22 cellular contexts compared by ENCODE assay signal in the genomic region with DNA sequence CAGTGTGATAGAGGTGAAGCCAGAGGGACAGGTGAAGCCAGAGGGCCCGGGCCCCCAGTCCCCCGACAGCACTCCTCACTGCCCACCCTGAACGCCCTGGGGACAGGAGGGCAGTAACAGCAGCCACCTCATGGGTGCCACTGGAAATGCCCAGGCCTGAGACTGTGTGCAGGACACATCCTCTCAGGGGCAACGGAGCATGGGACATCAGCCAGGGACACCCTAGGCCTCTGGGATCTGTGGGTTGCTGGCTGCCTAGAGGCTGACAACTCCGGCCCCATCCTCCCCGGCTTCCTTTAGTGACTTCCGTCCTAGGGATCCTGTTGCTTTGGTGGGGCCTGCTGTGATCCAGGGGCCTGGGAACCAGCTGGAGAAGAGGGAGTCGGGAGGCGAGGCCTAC. TPM values are rescaled to one million over a fixed set of nuclear protein-coding genes. Genes with fewer than 3 reads are reported as not detected.
A peak's percentile ranks its signal among the peaks of the same experiment; 100 is the strongest.
DNase-seq lines count a peak whose midpoint lies in the region; ATAC-seq, FAIRE-seq and TF ChIP-seq lines count a peak whose summit lies in the region.
"Had no signal": no experiment of that assay in that cellular context is flagged by ENCODE, and none has a peak within 500 bp of the region (broad histone marks: within the 10 kb centered on the region; RNA-seq: fewer than 3 reads in every experiment).

No MANE protein-coding gene starts in this region.

- ATAC-seq in activated naive CD8-positive, alpha-beta T cell treated with anti-CD3 and anti-CD28 coated beads, Interleukin-2, amount 10 ng/mL, durations not matched to agents 7 days and 5 days (ENCODE audit: low read depth) = no peak
- ATAC-seq in K562 = no peak; the same call in 1 of the 3 replicates
- no peak for ATAC-seq in GM18511 (IDR thresholded peaks at IDR 0.05; ENCODE audit: unreplicated experiment)

- CTCF ChIA-PET in K562 (lab: Yijun Ruan, JAX; ENCODE audit: low intra/inter-chr PET ratio) = no interaction called here
- CTCF ChIA-PET in CD4-positive, alpha-beta memory T cell (lab: Charles Lee; ENCODE audit: partially characterized antibody) = no interaction called here

- TF ChIP-seq CTCF in K562 (IDR thresholded peaks at IDR 0.05 in 2 of 3, conservative IDR thresholded peaks at IDR 0.05 in 1 of 3; ENCODE audit: insufficient read depth in 2 of 3, low read depth in 1 of 3, low read length in 3 of 3) = no peak
- TF ChIP-seq CTCF in neural crest cell (conservative IDR thresholded peaks at IDR 0.05) = no peak
- TF ChIP-seq CTCF in foreskin fibroblast (IDR thresholded peaks at IDR 0.05; ENCODE audit: low read depth, low read length) = no peak

- peak overlapping the region; percentile 84 for H3K27ac ChIP-seq in K562 (ENCODE audit: extremely low read depth, low read depth, low read length)
- H3K27ac ChIP-seq in CD4-positive, alpha-beta memory T cell (ENCODE audit: low read depth, low read length) = no peak overlapping the region
- H3K27ac ChIP-seq: 22Rv1 had no signal

- no peaks in the 10 kb centered on the region for H3K9me3 Mint-ChIP-seq in activated naive CD8-positive, alpha-beta T cell treated with anti-CD3 and anti-CD28 coated beads, Interleukin-2, amount 10 ng/mL, durations not matched to agents 7 days and 5 days
- no peaks in the 10 kb centered on the region for H3K9me3 Mint-ChIP-seq in activated naive CD8-positive, alpha-beta T cell treated with anti-CD3 and anti-CD28 coated beads for 36 hours
- H3K9me3 Mint-ChIP-seq in neural crest cell = no peaks in the 10 kb centered on the region
- H3K9me3 Mint-ChIP-seq in CD4-positive, alpha-beta memory T cell = no peaks in the 10 kb centered on the region
- H3K9me3 Mint-ChIP-seq: CD4-positive, alpha-beta T cell had no signal

- peak; percentile 22 for DNase-seq in activated naive CD8-positive, alpha-beta T cell treated with anti-CD3 and anti-CD28 coated beads, Interleukin-2, amount 10 ng/mL, durations not matched to agents 7 days and 5 days
- DNase-seq in activated naive CD8-positive, alpha-beta T cell treated with anti-CD3 and anti-CD28 coated beads for 36 hours = no peak
- DNase-seq in K562 (ENCODE audit: extremely low read depth in 1 of 4, low spot score in 3 of 4) (no peak), neural crest cell (ENCODE audit: low read depth, low spot score) (no peak), foreskin fibroblast (no peak), glomerular visceral epithelial cell (ENCODE audit: extremely low spot score) (no peak)
- DNase-seq in CD4-positive, alpha-beta memory T cell = no peak
- DNase-seq: AML-193; C1 segment of cervical spinal cord; CD4-positive, alpha-beta T cell; COR-L47; DMS153; DMS79 treated with DMSO at 0.1 percent for 48 hours; EL; GOT3; KG1 had no signal

- FAIRE-seq in K562 (lab: Jason Lieb, UNC) = no peak
- FAIRE-seq: D721Med, G401.6, GM12891 had no signal

- peaks cover 3% of the 10 kb centered on the region for H3K9me1 ChIP-seq in K562 (ENCODE audit: control insufficient read depth, insufficient read depth, low read length)

- no peak overlapping the region for H3K27ac Mint-ChIP-seq in activated naive CD8-positive, alpha-beta T cell treated with anti-CD3 and anti-CD28 coated beads, Interleukin-2, amount 10 ng/mL, durations not matched to agents 7 days and 5 days
- no peak overlapping the region for H3K27ac Mint-ChIP-seq in activated naive CD8-positive, alpha-beta T cell treated with anti-CD3 and anti-CD28 coated beads for 36 hours
- H3K27ac Mint-ChIP-seq in neural crest cell (ENCODE audit: unreplicated experiment) = peak overlapping the region; percentile 19
- no peak overlapping the region for H3K27ac Mint-ChIP-seq in CD4-positive, alpha-beta memory T cell
- H3K27ac Mint-ChIP-seq: CD4-positive, alpha-beta T cell had no signal

- BruUV-seq in K562 (replicated peaks; lab: Mats Ljungman, UMichigan) = no TSS peak

- no peak overlapping the region for H3K4me3 Mint-ChIP-seq in activated naive CD8-positive, alpha-beta T cell treated with anti-CD3 and anti-CD28 coated beads, Interleukin-2, amount 10 ng/mL, durations not matched to agents 7 days and 5 days
- no peak overlapping the region for H3K4me3 Mint-ChIP-seq in activated naive CD8-positive, alpha-beta T cell treated with anti-CD3 and anti-CD28 coated beads for 36 hours
- H3K4me3 Mint-ChIP-seq in neural crest cell = no peak overlapping the region
- H3K4me3 Mint-ChIP-seq in CD4-positive, alpha-beta memory T cell = no peak overlapping the region
- H3K4me3 Mint-ChIP-seq: CD4-positive, alpha-beta T cell had no signal

- no peaks in the 10 kb centered on the region for H4K20me1 ChIP-seq in K562 (replicated peaks; ENCODE audit: control insufficient read depth, insufficient read depth, low read length)

- WGBS in K562 (ENCODE audit: insufficient coverage, low coverage, missing lambda C conversion rate) = 89% methylated on average over 6 of the region's 9 CpGs

- H3K4me1 ChIP-seq in K562 (replicated peaks in 1 of 2; ENCODE audit: control insufficient read depth in 2 of 2, insufficient read depth in 2 of 2, low read length in 2 of 2) = peaks cover 18 to 40% of the 10 kb centered on the region in 2 experiments
- H3K4me1 ChIP-seq in CD4-positive, alpha-beta memory T cell (ENCODE audit: insufficient read depth, low read length) = no peaks in the 10 kb centered on the region
- H3K4me1 ChIP-seq: HAP-1 had no signal

- H3K36me3 Mint-ChIP-seq in activated naive CD8-positive, alpha-beta T cell treated with anti-CD3 and anti-CD28 coated beads, Interleukin-2, amount 10 ng/mL, durations not matched to agents 7 days and 5 days = peaks cover 2% of the 10 kb centered on the region
- peaks cover 3% of the 10 kb centered on the region for H3K36me3 Mint-ChIP-seq in activated naive CD8-positive, alpha-beta T cell treated with anti-CD3 and anti-CD28 coated beads for 36 hours
- H3K36me3 Mint-ChIP-seq in neural crest cell (ENCODE audit: low read depth) = no peaks in the 10 kb centered on the region
- H3K36me3 Mint-ChIP-seq in CD4-positive, alpha-beta memory T cell = peaks cover 12 to 36% of the 10 kb centered on the region in 2 donors

- H3K79me2 ChIP-seq in K562 (ENCODE audit: control insufficient read depth, insufficient read depth, low read length) = no peaks in the 10 kb centered on the region

- in situ Hi-C loops in K562 (cut with MboI) = no loop called here

- H3K4me1 Mint-ChIP-seq in activated naive CD8-positive, alpha-beta T cell treated with anti-CD3 and anti-CD28 coated beads, Interleukin-2, amount 10 ng/mL, durations not matched to agents 7 days and 5 days = peaks cover 9% of the 10 kb centered on the region
- no peaks in the 10 kb centered on the region for H3K4me1 Mint-ChIP-seq in activated naive CD8-positive, alpha-beta T cell treated with anti-CD3 and anti-CD28 coated beads for 36 hours
- peaks cover 4% of the 10 kb centered on the region for H3K4me1 Mint-ChIP-seq in neural crest cell
- peaks cover 0 to 3% (median under 1%) of the 10 kb centered on the region in 4 donors for H3K4me1 Mint-ChIP-seq in CD4-positive, alpha-beta memory T cell

- H3K4me3 ChIP-seq in K562 (no peak overlapping the region), foreskin fibroblast (ENCODE audit: low read depth in 1 of 2, low read length in 2 of 2) (no peak overlapping the region)
- H3K4me3 ChIP-seq in CD4-positive, alpha-beta memory T cell (ENCODE audit: low read length in 2 of 2) = no peak overlapping the region
- H3K4me3 ChIP-seq: HAP-1 had no signal

- no peaks in the 10 kb centered on the region for H3K27me3 Mint-ChIP-seq in activated naive CD8-positive, alpha-beta T cell treated with anti-CD3 and anti-CD28 coated beads, Interleukin-2, amount 10 ng/mL, durations not matched to agents 7 days and 5 days
- H3K27me3 Mint-ChIP-seq in activated naive CD8-positive, alpha-beta T cell treated with anti-CD3 and anti-CD28 coated beads for 36 hours = no peaks in the 10 kb centered on the region
- no peaks in the 10 kb centered on the region for H3K27me3 Mint-ChIP-seq in neural crest cell (ENCODE audit: low read depth)
- H3K27me3 Mint-ChIP-seq in CD4-positive, alpha-beta memory T cell = no peaks in the 10 kb centered on the region
- H3K27me3 Mint-ChIP-seq: CD4-positive, alpha-beta T cell had no signal

- no peak for TF ChIP-seq POLR2A in K562 (conservative IDR thresholded peaks at IDR 0.05)

- no peaks in the 10 kb centered on the region for H3K27me3 ChIP-seq in K562 (ENCODE audit: control insufficient read depth in 2 of 2, insufficient read depth in 2 of 2, low read length in 2 of 2)
- H3K27me3 ChIP-seq in CD4-positive, alpha-beta memory T cell (ENCODE audit: insufficient read depth, low read length) = no peaks in the 10 kb centered on the region

- peak overlapping the region; percentile 58; the same call in 1 of the 2 replicates for H3K4me2 ChIP-seq in K562 (ENCODE audit: insufficient read depth, low read length)

- intact Hi-C loops in K562 (cut with micrococcal nuclease) = no loop called here
- intact Hi-C loops in CD4-positive, alpha-beta memory T cell (cut with micrococcal nuclease) = no loop called here

- H3K9ac ChIP-seq in K562 (ENCODE audit: insufficient read depth in 1 of 2, low read depth in 2 of 2, low read length in 2 of 2) = peak overlapping the region; percentile 73 to 91

- no peaks in the 10 kb centered on the region for H3K9me3 ChIP-seq in K562 (replicated peaks; ENCODE audit: control insufficient read depth, insufficient read depth, low read depth, low read length)
- no peaks in the 10 kb centered on the region for H3K9me3 ChIP-seq in CD4-positive, alpha-beta memory T cell (ENCODE audit: control insufficient read depth in 1 of 2, low read length in 2 of 2)
- H3K9me3 ChIP-seq: HAP-1 had no signal

- POLR2A ChIA-PET in activated naive CD8-positive, alpha-beta T cell treated with anti-CD3 and anti-CD28 coated beads, Interleukin-2, amount 10 ng/mL, durations not matched to agents 7 days and 5 days (lab: Charles Lee) = no interaction called here
- POLR2A ChIA-PET in K562 (lab: Yijun Ruan, JAX) = no interaction called here
- POLR2A ChIA-PET in CD4-positive, alpha-beta memory T cell (lab: Charles Lee; ENCODE audit: partially characterized antibody) = no interaction called here

- H2AFZ ChIP-seq in K562 (ENCODE audit: low read depth, low read length) = peak overlapping the region; percentile 81; the same call in 1 of the 2 replicates

- no peaks in the 10 kb centered on the region for H3K36me3 ChIP-seq in K562 (ENCODE audit: control insufficient read depth, insufficient read depth, low read length)
- H3K36me3 ChIP-seq in CD4-positive, alpha-beta memory T cell (ENCODE audit: insufficient read depth, low read length) = peaks cover 12% of the 10 kb centered on the region
- H3K36me3 ChIP-seq: HAP-1 had no signal

- no peak for TF ChIP-seq EP300 in K562 (IDR thresholded peaks at IDR 0.05; ENCODE audit: low read length)

- no peak for TF ChIP-seq RAD21 in K562 (CRISPR knock-in tag; conservative IDR thresholded peaks at IDR 0.05 in 1 of 2, IDR thresholded peaks at IDR 0.05 in 1 of 2)

RNA-seq across cellular contexts. Expression of a gene that starts 17.4 kb away (rescaled TPM):
- total RNA-seq in activated naive CD8-positive, alpha-beta T cell treated with anti-CD3 and anti-CD28 coated beads, Interleukin-2, amount 10 ng/mL, durations not matched to agents 7 days and 5 days = 1 to 10 TPM; 1.6 to 2.0 TPM
- under 1 TPM; 0.20 to 0.39 TPM for total RNA-seq in activated naive CD8-positive, alpha-beta T cell treated with anti-CD3 and anti-CD28 coated beads for 36 hours
- total RNA-seq in K562 (2011; cell fraction: chromatin; rRNA removed; ENCODE audit: low replicate concordance) = 0.19 and 0.25 TPM in 2 replicates
- 0.26 and 0.33 TPM in 2 replicates for total RNA-seq in K562 (2011; cell fraction: nucleolus; rRNA removed)
- total RNA-seq in K562 (2011; cell fraction: nucleoplasm; rRNA removed) = 0.37 TPM in 1 of 2 replicates, not detected in the other
- total RNA-seq in K562 (2014; rRNA removed) = not detected in 2 replicates
- total RNA-seq in K562 (2014; rRNA removed; fragmentation: Illumina TruSeq; extraction: Trizol) = not detected in 2 replicates
- not detected in 2 replicates for total RNA-seq in K562 (2015; rRNA removed; fragmentation: Illumina TruSeq; extraction: Trizol)
- total RNA-seq in K562 (2021) = 0.13 and 0.22 TPM in 2 replicates
- polyA plus RNA-seq in K562 (2011; rRNA removed) = 0.07 and 0.09 TPM in 2 replicates
- 0.06 and 0.22 TPM in 2 replicates for polyA plus RNA-seq in K562 (2011; cell fraction: cytosol; rRNA removed)
- 0.37 and 1.1 TPM in 2 replicates for polyA plus RNA-seq in K562 (2011; cell fraction: nucleus; rRNA removed)
- polyA plus RNA-seq in K562 (2012) = 0.23 and 0.72 TPM in 2 replicates
- 0.07 TPM in 1 of 2 replicates, not detected in the other for polyA plus RNA-seq in K562 (2014; fragmentation: Illumina TruSeq; extraction: Trizol)
- polyA plus RNA-seq in K562 (2014; fragmentation: Nextera tagmentation; extraction: Ambion mirVana) = under 1 TPM in 1 of 2 experiments, not detected in 1; 0.04 TPM
- 0.11 and 0.86 TPM in 2 replicates for polyA plus RNA-seq in K562 (2014; rRNA removed)
- 0.11 TPM in 1 of 2 replicates, not detected in the other for polyA minus RNA-seq in K562 (2011; rRNA and poly(A)+ RNA removed)
- polyA minus RNA-seq in K562 (2011; cell fraction: cytosol; rRNA and poly(A)+ RNA removed) = not detected in 2 replicates
- 0.22 TPM in 1 of 2 replicates, not detected in the other for polyA minus RNA-seq in K562 (2011; cell fraction: nucleus; rRNA and poly(A)+ RNA removed)
- total RNA-seq in neural crest cell = 0.51 and 0.52 TPM in 2 replicates
- total RNA-seq in CD4-positive, alpha-beta memory T cell = 1 to 10 TPM; 3.6 to 3.7 TPM
- not detected for polyA plus RNA-seq in CD4-positive, alpha-beta memory T cell

RNA-seq across cellular contexts. Expression of a gene that starts 43.9 kb away (rescaled TPM):
- total RNA-seq in activated naive CD8-positive, alpha-beta T cell treated with anti-CD3 and anti-CD28 coated beads, Interleukin-2, amount 10 ng/mL, durations not matched to agents 7 days and 5 days = not detected
- not detected for total RNA-seq in activated naive CD8-positive, alpha-beta T cell treated with anti-CD3 and anti-CD28 coated beads for 36 hours
- total RNA-seq in K562 (2011; cell fraction: chromatin; rRNA removed; ENCODE audit: low replicate concordance) = not detected in 2 replicates
- total RNA-seq in K562 (2011; cell fraction: nucleolus; rRNA removed) = not detected in 2 replicates
- not detected in 2 replicates for total RNA-seq in K562 (2011; cell fraction: nucleoplasm; rRNA removed)
- total RNA-seq in K562 (2014; rRNA removed) (not detected in 2 replicates), K562 (2014; rRNA removed; fragmentation: Illumina TruSeq; extraction: Trizol) (not detected in 2 replicates), K562 (2015; rRNA removed; fragmentation: Illumina TruSeq; extraction: Trizol) (not detected in 2 replicates), K562 (2021) (not detected in 2 replicates), neural crest cell (0.26 TPM in 1 of 2 replicates, not detected in the other)
- polyA plus RNA-seq in K562 (2011; rRNA removed) (not detected in 2 replicates), K562 (2014; fragmentation: Illumina TruSeq; extraction: Trizol) (not detected in 2 replicates), K562 (2014; fragmentation: Nextera tagmentation; extraction: Ambion mirVana) (not detected), K562 (2014; rRNA removed) (not detected in 2 replicates)
- not detected in 2 replicates for polyA plus RNA-seq in K562 (2011; cell fraction: cytosol; rRNA removed)
- polyA plus RNA-seq in K562 (2011; cell fraction: nucleus; rRNA removed) = not detected in 2 replicates
- polyA plus RNA-seq in K562 (2012) = 0.28 TPM in 1 of 2 replicates, not detected in the other
- not detected in 2 replicates for polyA minus RNA-seq in K562 (2011; rRNA and poly(A)+ RNA removed)
- not detected in 2 replicates for polyA minus RNA-seq in K562 (2011; cell fraction: cytosol; rRNA and poly(A)+ RNA removed)
- not detected in 2 replicates for polyA minus RNA-seq in K562 (2011; cell fraction: nucleus; rRNA and poly(A)+ RNA removed)
- total RNA-seq in CD4-positive, alpha-beta memory T cell = not detected
- polyA plus RNA-seq in CD4-positive, alpha-beta memory T cell = not detected
- total RNA-seq: CD4-positive, alpha-beta T cell had no signal

RNA-seq across cellular contexts. Expression of a gene that starts 53.8 kb away (rescaled TPM):
- total RNA-seq in activated naive CD8-positive, alpha-beta T cell treated with anti-CD3 and anti-CD28 coated beads, Interleukin-2, amount 10 ng/mL, durations not matched to agents 7 days and 5 days = 100 to 1,000 TPM in 1 of 2 experiments, 10 to 100 TPM in 1; 94.6 to 103 TPM
- total RNA-seq in activated naive CD8-positive, alpha-beta T cell treated with anti-CD3 and anti-CD28 coated beads for 36 hours = 10 to 100 TPM; 31.5 to 32.2 TPM
- total RNA-seq in K562 (2011; cell fraction: chromatin; rRNA removed; ENCODE audit: low replicate concordance) = 64.9 and 174 TPM in 2 replicates
- 86.7 and 90.4 TPM in 2 replicates for total RNA-seq in K562 (2011; cell fraction: nucleolus; rRNA removed)
- total RNA-seq in K562 (2011; cell fraction: nucleoplasm; rRNA removed) = 47.3 and 58.2 TPM in 2 replicates
- total RNA-seq in K562 (2014; rRNA removed) (9.1 and 9.7 TPM in 2 replicates), K562 (2014; rRNA removed; fragmentation: Illumina TruSeq; extraction: Trizol) (2.8 and 3.2 TPM in 2 replicates), K562 (2015; rRNA removed; fragmentation: Illumina TruSeq; extraction: Trizol) (2.1 TPM in 2 replicates), K562 (2021) (10.8 and 10.9 TPM in 2 replicates), neural crest cell (11.0 and 14.6 TPM in 2 replicates)
- polyA plus RNA-seq in K562 (2011; rRNA removed) (10.9 and 18.1 TPM in 2 replicates), K562 (2014; fragmentation: Illumina TruSeq; extraction: Trizol) (7.9 and 9.7 TPM in 2 replicates), K562 (2014; fragmentation: Nextera tagmentation; extraction: Ambion mirVana) (under 1 TPM; 0.11 to 0.13 TPM), K562 (2014; rRNA removed) (8.8 and 12.2 TPM in 2 replicates)
- 8.3 and 14.3 TPM in 2 replicates for polyA plus RNA-seq in K562 (2011; cell fraction: cytosol; rRNA removed)
- 109 and 177 TPM in 2 replicates for polyA plus RNA-seq in K562 (2011; cell fraction: nucleus; rRNA removed)
- polyA plus RNA-seq in K562 (2012) = 14.3 and 16.8 TPM in 2 replicates
- polyA minus RNA-seq in K562 (2011; rRNA and poly(A)+ RNA removed) = 27.5 and 34.5 TPM in 2 replicates
- polyA minus RNA-seq in K562 (2011; cell fraction: cytosol; rRNA and poly(A)+ RNA removed) = 13.3 and 26.9 TPM in 2 replicates
- polyA minus RNA-seq in K562 (2011; cell fraction: nucleus; rRNA and poly(A)+ RNA removed) = 90.7 and 117 TPM in 2 replicates
- total RNA-seq in CD4-positive, alpha-beta memory T cell = 100 to 1,000 TPM; 228 to 238 TPM
- polyA plus RNA-seq in CD4-positive, alpha-beta memory T cell = 1 to 10 TPM; 1.1 to 4.7 TPM
